In the genomic region with DNA sequence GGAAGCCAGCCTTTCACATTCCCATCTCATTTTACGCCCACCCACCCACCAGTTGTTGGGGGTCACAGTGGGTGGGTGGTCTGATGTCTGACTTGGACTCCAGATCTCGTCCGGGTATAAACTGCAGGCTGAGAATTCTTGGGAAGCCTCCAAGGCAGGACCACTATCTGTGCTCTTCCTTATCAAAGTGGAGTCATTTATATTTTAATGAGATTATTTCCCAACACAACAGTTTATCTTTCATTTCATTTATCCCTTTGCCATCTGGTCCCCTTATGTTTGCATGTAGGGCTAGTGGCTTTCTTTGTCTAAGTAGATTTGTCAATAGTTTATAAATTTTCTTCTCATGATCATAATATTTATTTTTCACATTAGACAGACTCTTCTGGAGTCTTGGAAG, we compare ENCODE assay signal across 26 cellular contexts. TPM values are rescaled to one million over a fixed set of nuclear protein-coding genes. Genes with fewer than 3 reads are reported as not detected.
"Had no signal": no experiment of that assay in that cellular context is flagged by ENCODE, and none has a peak within 500 bp of the region (broad histone marks: within the 10 kb centered on the region; RNA-seq: fewer than 3 reads in every experiment).

No MANE protein-coding gene starts in this region.

- H3K36me3 ChIP-seq: brain microvascular endothelial cell, cardiac muscle cell, SJSA1 had no signal

- FAIRE-seq: astrocyte, RCC 7860 had no signal

- ATAC-seq: activated T-helper 17 cell treated with anti-CD3 and anti-CD28 coated beads, Interleukin-2, amount 50 U/mL, for 72 hours; PC-3; T-helper 17 cell had no signal

- H3K9me3 ChIP-seq: SJSA1 had no signal

- H3K4me3 ChIP-seq: cardiac muscle cell, SJSA1 had no signal

- H3K27ac ChIP-seq: brain microvascular endothelial cell, cardiac muscle cell, SJSA1 had no signal

- DNase-seq: activated B cell treated with CpG ODN at 0.5 μM for 24 hours; activated CD4-positive, alpha-beta memory T cell treated with anti-CD3 and anti-CD28 coated beads, Interleukin-2, amount 10 ng/mL, durations not matched to agents 7 days and 5 days; activated CD4-positive, alpha-beta T cell treated with anti-CD3 and anti-CD28 coated beads, Interleukin-2, amount 10 ng/mL, durations not matched to agents 7 days and 5 days; activated gamma-delta T cell; activated naive CD4-positive, alpha-beta T cell treated with anti-CD3 and anti-CD28 coated beads for 36 hours; activated T-cell treated with anti-CD3 and anti-CD28 coated beads for 4 hours; activated T-cell treated with anti-CD3 and anti-CD28 coated beads, Interleukin-2, amount 50 U/mL, for 48 hours; amygdala; brain microvascular endothelial cell; MM.1S; NCI-H1105; NCI-H1436; NCI-H1694 treated with DMSO at 0.1 percent for 48 hours; NCI-H2029 treated with DMSO at 0.1 percent for 48 hours; NCI-H345; NCI-H510A; NCI-H526 treated with DMSO at 0.1 percent for 48 hours; PC-3; SHP77; T-helper 17 cell; T-helper 9 cell had no signal

RNA-seq across cellular contexts. Expression of a gene that starts 3.5 kb away (rescaled TPM):
- total RNA-seq: activated B cell treated with CpG ODN at 0.5 μM for 24 hours; activated CD4-positive, alpha-beta T cell treated with anti-CD3 and anti-CD28 coated beads, Interleukin-2, amount 10 ng/mL, durations not matched to agents 7 days and 5 days; activated naive CD4-positive, alpha-beta T cell treated with anti-CD3 and anti-CD28 coated beads for 36 hours had no signal
